In genomic region chr7:112573302-112574039, GRCh38 we compare ENCODE assay signal across 1 cellular context.
A peak's percentile ranks its signal among the peaks of the same experiment; 100 is the strongest.
TF ChIP-seq lines count a peak whose summit lies in the region.

No MANE protein-coding gene starts in this region.

TF ChIP-seq in K562, 482 proteins besides CTCF, POLR2A, EP300 and RAD21 (continued from another document and continues in another):
- peak; percentile 61; the same call in 1 of the 2 replicates for TF ChIP-seq RREB1 (CRISPR knock-in tag; IDR thresholded peaks at IDR 0.05)
- TF ChIP-seq SRSF7 (optimal IDR thresholded peaks at IDR 0.05; ENCODE audit: low read depth, low read length), result no peak
- TF ChIP-seq EP400 (IDR thresholded peaks at IDR 0.05), result no peak
- TF ChIP-seq HDGF (IDR thresholded peaks at IDR 0.05), result no peak
- TF ChIP-seq SNIP1 (IDR thresholded peaks at IDR 0.05; ENCODE audit: low read depth), result no peak
- peak; percentile 86 for TF ChIP-seq NFIC (IDR thresholded peaks at IDR 0.05)
- TF ChIP-seq E2F4 (CRISPR knock-in tag; IDR thresholded peaks at IDR 0.05; ENCODE audit: low read depth), result no peak
- no peak for TF ChIP-seq GTF2A2 (tag; IDR thresholded peaks at IDR 0.05)
- peak; percentile 89 for TF ChIP-seq LEF1 (IDR thresholded peaks at IDR 0.05)
- TF ChIP-seq ZNF175 (CRISPR knock-in tag; IDR thresholded peaks at IDR 0.05; ENCODE audit: low read depth), result peak; percentile 81; the same call in 1 of the 2 replicates
- no peak for TF ChIP-seq HMG20A (CRISPR knock-in tag; conservative IDR thresholded peaks at IDR 0.05)
- TF ChIP-seq ZNF384 (IDR thresholded peaks at IDR 0.05; ENCODE audit: low read depth, low read length), result 0 out of 2 replicates have a peak, but pooled peaks have one; percentile 26
- no peak for TF ChIP-seq ZSCAN32 (CRISPR knock-in tag; IDR thresholded peaks at IDR 0.05)
- peak; percentile 91 for TF ChIP-seq ZNF395 (CRISPR knock-in tag; IDR thresholded peaks at IDR 0.05)
- TF ChIP-seq MLLT1 (IDR thresholded peaks at IDR 0.05), result peak in 1 of 2 experiments; percentile 90; a peak in 2 of 4 replicates
- TF ChIP-seq ETS1 (conservative IDR thresholded peaks at IDR 0.05; ENCODE audit: control insufficient read depth, low read depth, low read length), result no peak
- TF ChIP-seq BHLHE40 (IDR thresholded peaks at IDR 0.05; ENCODE audit: low read length), result peak; percentile 65; the same call in 1 of the 2 replicates
- TF ChIP-seq TAF1 (IDR thresholded peaks at IDR 0.05; ENCODE audit: control insufficient read depth, extremely low read depth, insufficient read depth, low read length, severe bottlenecking), result peak; percentile 33
- no peak for TF ChIP-seq SAFB2 (IDR thresholded peaks at IDR 0.05; ENCODE audit: borderline replicate concordance, low read depth, low read length, severe bottlenecking)
- TF ChIP-seq HDAC3 (IDR thresholded peaks at IDR 0.05; ENCODE audit: borderline replicate concordance, partially characterized antibody), result peak; percentile 78
- peak; percentile 98 for TF ChIP-seq JUND (IDR thresholded peaks at IDR 0.05; ENCODE audit: borderline replicate concordance, low read depth, low read length)
- peak; percentile 97 for TF ChIP-seq JUND (tag; IDR thresholded peaks at IDR 0.05; ENCODE audit: borderline replicate concordance, low read depth, low read length)
- peak; percentile 89 for TF ChIP-seq GATA2 (CRISPR knock-in tag; IDR thresholded peaks at IDR 0.05)
- TF ChIP-seq FOXJ3 (CRISPR knock-in tag; IDR thresholded peaks at IDR 0.05), result no peak
- TF ChIP-seq ZKSCAN1 (IDR thresholded peaks at IDR 0.05; ENCODE audit: low read depth, low read length), result no peak
- peak; percentile 52; the same call in 1 of the 2 replicates for TF ChIP-seq HBP1 (CRISPR knock-in tag; IDR thresholded peaks at IDR 0.05)
- TF ChIP-seq ATF4 (CRISPR knock-in tag; IDR thresholded peaks at IDR 0.05), result peak; percentile 57; the same call in 1 of the 2 replicates
- peak; percentile 91 for TF ChIP-seq HDAC2 (IDR thresholded peaks at IDR 0.05)
- no peak for TF ChIP-seq ZBTB7A (IDR thresholded peaks at IDR 0.05; ENCODE audit: borderline replicate concordance, control insufficient read depth, low read depth, low read length)
- no peak for TF ChIP-seq CGGBP1 (CRISPR knock-in tag; IDR thresholded peaks at IDR 0.05)
- 0 out of 2 replicates have a peak, but pooled peaks have one; percentile 54 for TF ChIP-seq ZBTB26 (CRISPR knock-in tag; IDR thresholded peaks at IDR 0.05)
- TF ChIP-seq CBX3 (IDR thresholded peaks at IDR 0.05; ENCODE audit: borderline replicate concordance in 1 of 2, low read length in 2 of 2), result peak in 1 of 2 experiments; percentile 90; a peak in 2 of 3 replicates
- peak; percentile 96 for TF ChIP-seq ATF3 (IDR thresholded peaks at IDR 0.05)
- TF ChIP-seq ATF3 (CRISPR knock-in tag; conservative IDR thresholded peaks at IDR 0.05), result peak; percentile 90; the same call in 1 of the 2 replicates
- TF ChIP-seq TGIF2 (CRISPR knock-in tag; IDR thresholded peaks at IDR 0.05), result no peak
- TF ChIP-seq ETV5 (CRISPR knock-in tag; IDR thresholded peaks at IDR 0.05; ENCODE audit: low read depth), result no peak
- no peak for TF ChIP-seq L3MBTL2 (IDR thresholded peaks at IDR 0.05)
- peak; percentile 60; the same call in 1 of the 2 replicates for TF ChIP-seq ZNF134 (CRISPR knock-in tag; conservative IDR thresholded peaks at IDR 0.05)
- TF ChIP-seq TFAM (CRISPR knock-in tag; conservative IDR thresholded peaks at IDR 0.05), result no peak
- no peak for TF ChIP-seq ZNF398 (CRISPR knock-in tag; IDR thresholded peaks at IDR 0.05)
- peak; percentile 48 to 72; a peak in 2 of 4 replicates for TF ChIP-seq MAZ (CRISPR knock-in tag; conservative IDR thresholded peaks at IDR 0.05 in 1 of 2, IDR thresholded peaks at IDR 0.05 in 1 of 2)
- TF ChIP-seq KDM1A (IDR thresholded peaks at IDR 0.05), result peak; percentile 95 to 98
- TF ChIP-seq C11orf30 (IDR thresholded peaks at IDR 0.05; ENCODE audit: low read depth), result peak; percentile 54
- TF ChIP-seq MECOM (CRISPR knock-in tag; IDR thresholded peaks at IDR 0.05), result no peak
- no peak for TF ChIP-seq POLR3G (IDR thresholded peaks at IDR 0.05; ENCODE audit: extremely low read depth, insufficient read length, insufficient replicate concordance)
